ENCODE assay signal across 8 cellular contexts in the genomic region with DNA sequence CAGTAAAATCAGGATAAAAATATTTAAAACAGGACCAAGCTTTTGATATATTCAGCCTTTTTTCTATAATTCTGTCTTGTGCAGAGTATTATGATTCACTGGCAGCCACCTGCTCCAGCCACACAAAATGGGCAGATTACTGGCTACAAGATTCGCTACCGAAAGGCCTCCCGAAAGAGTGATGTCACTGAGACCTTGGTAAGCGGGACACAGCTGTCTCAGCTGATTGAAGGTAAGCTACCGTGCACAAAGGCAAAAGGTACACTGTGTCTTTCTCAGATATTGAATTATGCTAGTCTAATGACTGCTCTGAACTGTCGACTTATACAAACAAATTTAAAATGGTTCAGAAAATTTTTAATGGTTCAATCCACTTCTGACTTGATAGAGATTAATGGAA.
"Had no signal": no experiment of that assay in that cellular context is flagged by ENCODE, and none has a peak within 500 bp of the region (broad histone marks: within the 10 kb centered on the region; RNA-seq: fewer than 3 reads in every experiment).

No MANE protein-coding gene starts in this region.

- H3K4me3 ChIP-seq: GM23248, K562 had no signal

- FAIRE-seq: H1, H54, K562 had no signal

- H2AFZ ChIP-seq: GM23248 had no signal

- DNase-seq: GM23248, H9, HCEC 1CT, IMR-90, KG1 had no signal

- H3K9me3 Mint-ChIP-seq: H9 had no signal

- H3K4me3 Mint-ChIP-seq: H9 had no signal

- ATAC-seq: K562 had no signal

- H3K27ac ChIP-seq: GM23248 had no signal

- H3K27ac Mint-ChIP-seq: H9 had no signal
